Comparison of ENCODE assay signal across 27 cellular contexts in genomic region chr3:32193101-32193500, GRCh38.
"Had no signal": no experiment of that assay in that cellular context is flagged by ENCODE, and none has a peak within 500 bp of the region (broad histone marks: within the 10 kb centered on the region; RNA-seq: fewer than 3 reads in every experiment).

No MANE protein-coding gene starts in this region.

- H3K27me3 Mint-ChIP-seq: type B pancreatic cell had no signal

- H3K4me1 Mint-ChIP-seq: stimulated activated effector memory CD8-positive, alpha-beta T cell treated with anti-CD3 and anti-CD28 coated beads, Interleukin-12 subunit alpha, Interleukin-12 subunit beta, amount 100 ng/mL, for 72 hours; stimulated activated memory B cell treated with anti-CD40 and anti-IgM and Interleukin-4, amounts not matched to agents 10 μg/mL and 1 μg/mL and 100 μg/mL, for 72 hours; stimulated activated naive B cell treated with anti-CD40 and anti-IgM and Interleukin-4, amounts not matched to agents 10 μg/mL and 1 μg/mL and 100 μg/mL, for 72 hours; stimulated activated naive CD8-positive, alpha-beta T cell treated with anti-CD3 and anti-CD28 coated beads, Interleukin-15, amount 100 ng/mL, for 72 hours had no signal

- H3K27ac Mint-ChIP-seq: stimulated activated effector memory CD8-positive, alpha-beta T cell treated with anti-CD3 and anti-CD28 coated beads, Interleukin-12 subunit alpha, Interleukin-12 subunit beta, amount 100 ng/mL, for 72 hours; stimulated activated memory B cell treated with anti-CD40 and anti-IgM and Interleukin-4, amounts not matched to agents 10 μg/mL and 1 μg/mL and 100 μg/mL, for 72 hours; stimulated activated naive B cell treated with anti-CD40 and anti-IgM and Interleukin-4, amounts not matched to agents 10 μg/mL and 1 μg/mL and 100 μg/mL, for 72 hours; stimulated activated naive CD8-positive, alpha-beta T cell treated with anti-CD3 and anti-CD28 coated beads, Interleukin-15, amount 100 ng/mL, for 72 hours; stimulated activated naive CD8-positive, alpha-beta T cell treated with anti-CD3 and anti-CD28 coated beads, Interleukin-15, Interleukin-2, amounts not matched to agents 100 ng/mL and 50 ng/mL, for 24 hours; type B pancreatic cell had no signal

- H3K36me3 ChIP-seq: stomach, suprapubic skin, thoracic aorta, tibial artery, tibial nerve, transverse colon, upper lobe of left lung, upper lobe of right lung, uterus, vagina had no signal

- H3K4me3 ChIP-seq: stomach, suprapubic skin, testis, thoracic aorta, tibial artery, tibial nerve, transverse colon, upper lobe of left lung, upper lobe of right lung, uterus, vagina had no signal

- H3K9me3 Mint-ChIP-seq: stimulated activated effector memory CD8-positive, alpha-beta T cell treated with anti-CD3 and anti-CD28 coated beads, Interleukin-12 subunit alpha, Interleukin-12 subunit beta, amount 100 ng/mL, for 72 hours; stimulated activated memory B cell treated with anti-CD40 and anti-IgM and Interleukin-4, amounts not matched to agents 10 μg/mL and 1 μg/mL and 100 μg/mL, for 72 hours; stimulated activated naive B cell treated with anti-CD40 and anti-IgM and Interleukin-4, amounts not matched to agents 10 μg/mL and 1 μg/mL and 100 μg/mL, for 72 hours; stimulated activated naive CD8-positive, alpha-beta T cell treated with anti-CD3 and anti-CD28 coated beads, Interleukin-15, amount 100 ng/mL, for 72 hours; stimulated activated naive CD8-positive, alpha-beta T cell treated with anti-CD3 and anti-CD28 coated beads, Interleukin-15, Interleukin-2, amounts not matched to agents 100 ng/mL and 50 ng/mL, for 24 hours; type B pancreatic cell had no signal

- ATAC-seq: stimulated activated effector memory CD8-positive, alpha-beta T cell treated with anti-CD3 and anti-CD28 coated beads, Interleukin-12 subunit alpha, Interleukin-12 subunit beta, amount 100 ng/mL, for 72 hours; stimulated activated memory B cell treated with anti-CD40 and anti-IgM and Interleukin-4, amounts not matched to agents 10 μg/mL and 1 μg/mL and 100 μg/mL, for 72 hours; stimulated activated naive B cell treated with anti-CD40 and anti-IgM and Interleukin-4, amounts not matched to agents 10 μg/mL and 1 μg/mL and 100 μg/mL, for 72 hours; stimulated activated naive CD8-positive, alpha-beta T cell treated with anti-CD3 and anti-CD28 coated beads, Interleukin-15, amount 100 ng/mL, for 72 hours; stimulated activated naive CD8-positive, alpha-beta T cell treated with anti-CD3 and anti-CD28 coated beads, Interleukin-15, Interleukin-2, amounts not matched to agents 100 U/mL and 50 U/mL, for 24 hours; upper lobe of right lung had no signal

- H3K36me3 Mint-ChIP-seq: stimulated activated effector memory CD8-positive, alpha-beta T cell treated with anti-CD3 and anti-CD28 coated beads, Interleukin-12 subunit alpha, Interleukin-12 subunit beta, amount 100 ng/mL, for 72 hours; stimulated activated memory B cell treated with anti-CD40 and anti-IgM and Interleukin-4, amounts not matched to agents 10 μg/mL and 1 μg/mL and 100 μg/mL, for 72 hours; stimulated activated naive B cell treated with anti-CD40 and anti-IgM and Interleukin-4, amounts not matched to agents 10 μg/mL and 1 μg/mL and 100 μg/mL, for 72 hours; type B pancreatic cell had no signal

- H3K4me1 ChIP-seq: stomach, suprapubic skin, testis, tibial artery, tibial nerve, transverse colon, upper lobe of right lung, uterus, vagina had no signal

- H3K9me3 ChIP-seq: stomach, suprapubic skin, testis, thoracic aorta, tibial artery, tibial nerve, transverse colon, upper lobe of left lung, upper lobe of right lung, uterus, vagina had no signal

- H3K27me3 ChIP-seq: stomach, suprapubic skin, testis, tibial nerve, transverse colon, upper lobe of left lung, upper lobe of right lung, uterus, vagina had no signal

- DNase-seq: stimulated activated CD4-positive, alpha-beta T cell treated with anti-CD3 and anti-CD28 coated beads, Interleukin-2, amount 100 ng/mL, for 24 hours; stimulated activated CD4-positive, alpha-beta T cell treated with anti-CD3 and anti-CD28 coated beads, Interleukin-2, amount 100 ng/mL, for 48 hours; stimulated activated CD4-positive, alpha-beta T cell treated with anti-CD3 and anti-CD28 coated beads, Interleukin-4, amount 100 ng/mL, for 1 hour; stimulated activated CD4-positive, alpha-beta T cell treated with anti-CD3 and anti-CD28 coated beads, Interleukin-4, amount 100 ng/mL, for 4 hours; stimulated activated CD8-positive, alpha-beta memory T cell treated with anti-CD3 and anti-CD28 coated beads, Interleukin-4, amount 100 ng/mL, for 48 hours; stimulated activated naive B cell treated with anti-CD40 and anti-IgM and Interleukin-4, amounts not matched to agents 10 μg/mL and 1 μg/mL and 100 μg/mL, for 72 hours; stimulated activated naive CD4-positive, alpha-beta T cell; stimulated activated naive CD4-positive, alpha-beta T cell treated with Interleukin-2 at 50 U/mL for 16 hours; stimulated activated naive CD8-positive, alpha-beta T cell treated with anti-CD3 and anti-CD28 coated beads, Interleukin-15, amount 100 ng/mL, for 72 hours; stimulated activated naive CD8-positive, alpha-beta T cell treated with anti-CD3 and anti-CD28 coated beads, Interleukin-15, Interleukin-2, amounts not matched to agents 100 U/mL and 50 U/mL, for 24 hours; stomach; substantia nigra; testis; tibial artery; transverse colon; trophoblast cell; upper lobe of left lung; upper lobe of right lung; uterus had no signal

- H3K4me3 Mint-ChIP-seq: stimulated activated effector memory CD8-positive, alpha-beta T cell treated with anti-CD3 and anti-CD28 coated beads, Interleukin-12 subunit alpha, Interleukin-12 subunit beta, amount 100 ng/mL, for 72 hours; stimulated activated memory B cell treated with anti-CD40 and anti-IgM and Interleukin-4, amounts not matched to agents 10 μg/mL and 1 μg/mL and 100 μg/mL, for 72 hours; stimulated activated naive B cell treated with anti-CD40 and anti-IgM and Interleukin-4, amounts not matched to agents 10 μg/mL and 1 μg/mL and 100 μg/mL, for 72 hours; stimulated activated naive CD8-positive, alpha-beta T cell treated with anti-CD3 and anti-CD28 coated beads, Interleukin-15, amount 100 ng/mL, for 72 hours; stimulated activated naive CD8-positive, alpha-beta T cell treated with anti-CD3 and anti-CD28 coated beads, Interleukin-15, Interleukin-2, amounts not matched to agents 100 ng/mL and 50 ng/mL, for 24 hours; type B pancreatic cell had no signal

- H3K27ac ChIP-seq: stomach, suprapubic skin, testis, thoracic aorta, tibial artery, tibial nerve, transverse colon, upper lobe of right lung, uterus, vagina had no signal
